Comparison of ENCODE assay signal across 11 cellular contexts in the genomic region with DNA sequence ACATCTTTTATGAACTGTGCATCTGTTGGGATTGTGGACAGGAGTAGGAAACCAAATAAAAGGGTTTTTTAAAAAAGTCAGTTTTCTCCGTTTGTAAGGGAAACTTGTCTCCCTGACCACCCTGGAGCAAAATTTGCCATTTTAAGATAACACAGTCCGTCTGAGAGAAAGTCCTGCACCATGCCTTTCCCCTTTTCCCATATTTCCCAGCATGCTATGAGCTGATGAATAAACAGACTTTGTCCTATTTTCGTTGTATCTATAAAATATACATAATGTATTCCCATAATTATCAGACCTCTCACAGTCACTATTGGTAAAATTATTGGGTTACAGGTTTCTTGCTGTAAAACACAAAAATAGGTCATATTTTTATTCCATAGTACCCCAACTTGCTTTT. TPM values are rescaled to one million over a fixed set of nuclear protein-coding genes. Genes with fewer than 3 reads are reported as not detected.
DNase-seq lines count a peak whose midpoint lies in the region; ATAC-seq and TF ChIP-seq lines count a peak whose summit lies in the region.
"Had no signal": no experiment of that assay in that cellular context is flagged by ENCODE, and none has a peak within 500 bp of the region (broad histone marks: within the 10 kb centered on the region; RNA-seq: fewer than 3 reads in every experiment).

No MANE protein-coding gene starts in this region.

- H3K27ac ChIP-seq in DND-41 (ENCODE audit: low read length) (no peak overlapping the region), HUES48 (ENCODE audit: low read depth, low read length) (no peak overlapping the region), Peyer's patch (no peak overlapping the region)

- peaks cover 29% of the 10 kb centered on the region for H3K4me1 ChIP-seq in DND-41 (ENCODE audit: insufficient read depth, low read length)
- peaks cover 29% of the 10 kb centered on the region for H3K4me1 ChIP-seq in HUES48 (ENCODE audit: control insufficient read depth, insufficient read depth, low read length)
- peaks cover 12% of the 10 kb centered on the region for H3K4me1 ChIP-seq in adipocyte (ENCODE audit: control insufficient read depth, insufficient read depth, low read length)
- H3K4me1 ChIP-seq in Peyer's patch, result no peaks in the 10 kb centered on the region

- H3K4me1 Mint-ChIP-seq in natural killer cell, result peaks cover 24 to 26% of the 10 kb centered on the region in 2 donors

- H3K27me3 ChIP-seq in DND-41 (ENCODE audit: insufficient read depth, low read length, poor library complexity) (no peaks in the 10 kb centered on the region), HUES48 (ENCODE audit: control insufficient read depth, insufficient read depth, low read length) (peaks cover 7% of the 10 kb centered on the region; the same call in 1 of the 2 replicates), adipocyte (replicated peaks; ENCODE audit: control insufficient read depth, insufficient read depth, low read length) (no peaks in the 10 kb centered on the region), Peyer's patch (peaks cover 0 to 6% of the 10 kb centered on the region in 2 donors)

- no peaks in the 10 kb centered on the region for H3K9me3 Mint-ChIP-seq in natural killer cell
- H3K9me3 Mint-ChIP-seq: dendritic cell treated with granulocyte-macrophage colony-stimulating factor and Interleukin-4, amounts not matched to agents 40 ng/mL and 50 ng/mL, for 4 days had no signal

- peak overlapping the region; percentile 90 for H3K4me3 Mint-ChIP-seq in natural killer cell

- no peaks in the 10 kb centered on the region for H3K36me3 ChIP-seq in DND-41 (ENCODE audit: insufficient read depth, low read length)
- no peaks in the 10 kb centered on the region for H3K36me3 ChIP-seq in HUES48 (ENCODE audit: control insufficient read depth, insufficient read depth, low read length)
- no peaks in the 10 kb centered on the region for H3K36me3 ChIP-seq in adipocyte (ENCODE audit: control insufficient read depth, insufficient read depth, low read length, severe bottlenecking)
- H3K36me3 ChIP-seq in Peyer's patch, result no peaks in the 10 kb centered on the region
- H3K36me3 ChIP-seq: MG63 had no signal

- peak overlapping the region; percentile 78; the same call in 1 of the 2 replicates for H3K9ac ChIP-seq in DND-41 (ENCODE audit: low read depth, low read length)
- H3K9ac ChIP-seq in HUES48 (ENCODE audit: low read depth, low read length), result 0 out of 2 replicates have a peak overlapping the region, but pooled peaks have one; percentile 92
- H3K9ac ChIP-seq in adipocyte (ENCODE audit: low read length), result no peak overlapping the region

- no peak for ATAC-seq in DND-41 (ENCODE audit: insufficient read depth, low read depth)
- ATAC-seq in natural killer cell, result no peak

- no peak for TF ChIP-seq CTCF in DND-41 (IDR thresholded peaks at IDR 0.05; ENCODE audit: borderline replicate concordance, extremely low read depth, low read length, poor library complexity, severe bottlenecking)
- TF ChIP-seq CTCF in natural killer cell (IDR thresholded peaks at IDR 0.05), result no peak
- TF ChIP-seq CTCF in Peyer's patch (IDR thresholded peaks at IDR 0.05), result no peak

- DNase-seq in DND-41 (no peak), adipocyte (ENCODE audit: low read depth) (no peak), natural killer cell (no peak), inferior parietal cortex (ENCODE audit: extremely low spot score) (no peak), NCI-H82 (lab: John Stamatoyannopoulos, UW) (no peak), Peyer's patch (no peak)
- DNase-seq in stimulated activated naive CD4-positive, alpha-beta T cell treated with Interleukin-2 at 50 U/mL for 16 hours (lab: John Stamatoyannopoulos, UW), result no peak
- DNase-seq: GF-D8, MG63 had no signal

- H3K4me3 ChIP-seq in DND-41 (ENCODE audit: low read depth in 1 of 2, low read length in 2 of 2) (peak overlapping the region in 1 of 2 experiments; percentile 72; a peak in 2 of 4 replicates), HUES48 (ENCODE audit: low read depth, low read length) (peak overlapping the region; percentile 78), adipocyte (ENCODE audit: low read length) (peak overlapping the region; percentile 96), Peyer's patch (no peak overlapping the region)

- no peaks in the 10 kb centered on the region for H3K36me3 Mint-ChIP-seq in natural killer cell

- H4K20me1 ChIP-seq in DND-41 (ENCODE audit: insufficient read depth, low read length), result peaks cover 6% of the 10 kb centered on the region; the same call in 1 of the 2 replicates

- peaks cover 27% of the 10 kb centered on the region for H3K79me2 ChIP-seq in DND-41 (ENCODE audit: insufficient read depth, low read length)

- no peak for TF ChIP-seq POLR2A in Peyer's patch (IDR thresholded peaks at IDR 0.05)

- intact Hi-C loops in natural killer cell (cut with micrococcal nuclease), result loop anchor here (10.0 kb wide), 1 partner anchor 597 kb away; the partner anchor contains the start of genes CEP170 and SDCCAG8

- H3K27me3 Mint-ChIP-seq in natural killer cell (ENCODE audit: low read depth in 2 of 2), result peaks cover 5 to 8% of the 10 kb centered on the region in 2 donors

- H3K4me2 ChIP-seq in DND-41 (ENCODE audit: insufficient read depth, low read length), result peak overlapping the region; percentile 91

- 0 out of 2 replicates have a peak overlapping the region, but pooled peaks have one; percentile 92 for H2AFZ ChIP-seq in DND-41 (ENCODE audit: low read depth, low read length)

- no peaks in the 10 kb centered on the region for H3K9me3 ChIP-seq in DND-41 (ENCODE audit: insufficient read depth, low read length, severe bottlenecking)
- no peaks in the 10 kb centered on the region for H3K9me3 ChIP-seq in HUES48 (ENCODE audit: control insufficient read depth, insufficient read depth, low read length)
- H3K9me3 ChIP-seq in adipocyte (ENCODE audit: control insufficient read depth, low read length), result no peaks in the 10 kb centered on the region
- no peaks in the 10 kb centered on the region for H3K9me3 ChIP-seq in Peyer's patch
- H3K9me3 ChIP-seq: MG63 had no signal

- H3K27ac Mint-ChIP-seq in natural killer cell, result peak overlapping the region; percentile 89 to 99

RNA-seq across cellular contexts. Expression of gene AKT3, which starts 1.7 kb away (rescaled TPM):
- total RNA-seq in natural killer cell, result 100 to 1,000 TPM; 135 to 157 (median 136) TPM
- total RNA-seq in Peyer's patch, result 10 to 100 TPM in 3 of 4 donors, 1 to 10 TPM in 1; 4.4 to 71.8 (median 15.2) TPM

Comparison
In these comparisons a context has a peak if more than half of its experiments do, and no peak if none do; other contexts are left out.
1. H3K4me3 ChIP-seq: peak in HUES48 (single experiment) and adipocyte (single experiment); none in Peyer's patch (0 of 4).